ENCODE assay signal across 26 cellular contexts in genomic region chr11:19455731-19456130, GRCh38.
A peak's percentile ranks its signal among the peaks of the same experiment; 100 is the strongest.
DNase-seq lines count a peak whose midpoint lies in the region; ATAC-seq and TF ChIP-seq lines count a peak whose summit lies in the region.
"Had no signal": no experiment of that assay in that cellular context is flagged by ENCODE, and none has a peak within 500 bp of the region (broad histone marks: within the 10 kb centered on the region; RNA-seq: fewer than 3 reads in every experiment).

No MANE protein-coding gene starts in this region.

- TF ChIP-seq POLR2A in sigmoid colon (IDR thresholded peaks at IDR 0.05) (no peak), erythroblast (IDR thresholded peaks at IDR 0.05; ENCODE audit: low read length) (no peak)

- intact Hi-C loops in heart right ventricle (cut with DNase I) = no loop called here
- intact Hi-C loops in sigmoid colon (cut with DNase I) = no loop called here

- H3K36me3 ChIP-seq in heart right ventricle = no peaks in the 10 kb centered on the region
- no peaks in the 10 kb centered on the region for H3K36me3 ChIP-seq in sigmoid colon
- H3K36me3 ChIP-seq: breast epithelium, colonic mucosa, esophagus muscularis mucosa, upper lobe of left lung had no signal

- H3K27me3 ChIP-seq in heart right ventricle = no peaks in the 10 kb centered on the region
- no peaks in the 10 kb centered on the region for H3K27me3 ChIP-seq in sigmoid colon
- H3K27me3 ChIP-seq: breast epithelium, colonic mucosa, upper lobe of left lung had no signal

- DNase-seq in NCI-H2227 treated with DMSO at 0.1 percent for 48 hours (lab: John Stamatoyannopoulos, UW) (peak; percentile 36), choroid plexus epithelial cell (ENCODE audit: low read depth) (peak; percentile 55), heart right ventricle (peak; percentile 32 to 44), sigmoid colon (peak; percentile 69), erythroblast (lab: John Stamatoyannopoulos, UW) (no peak), NCI-H1436 treated with DMSO at 0.1 percent for 48 hours (lab: John Stamatoyannopoulos, UW) (no peak)
- DNase-seq: activated CD4-positive, alpha-beta T cell treated with anti-CD3 and anti-CD28 coated beads, Interleukin-2, amount 10 ng/mL, durations not matched to agents 7 days and 5 days; activated naive CD4-positive, alpha-beta T cell; activated T-cell treated with anti-CD3 and anti-CD28 coated beads, Interleukin-2, amount 50 U/mL, for 48 hours; colonic mucosa; effector memory CD8-positive, alpha-beta T cell; MV-4-11; NCI-H510A treated with DMSO at 0.1 percent for 48 hours; NK-92 treated with Interleukin-12 subunit alpha and Interleukin-12 subunit beta, amount 100 ng/mL, for 24 hours; stimulated activated CD4-positive, alpha-beta T cell treated with anti-CD3 and anti-CD28 coated beads, Interleukin-4, amount 100 ng/mL, for 4 hours; substantia nigra; T1000; upper lobe of left lung had no signal

- TF ChIP-seq EP300 in sigmoid colon (IDR thresholded peaks at IDR 0.05) = no peak

- 64 to 67% methylated on average over 4 of the region's 4 CpGs for WGBS in heart right ventricle, 2 donors
- 51 to 77% methylated on average over 4 of the region's 4 CpGs for WGBS in sigmoid colon, 2 donors

- ATAC-seq in heart right ventricle = peak in 3 of 8 donors; percentile 9 to 68 (median 47)
- no peak for ATAC-seq in HG03521 (IDR thresholded peaks at IDR 0.05; ENCODE audit: unreplicated experiment)
- ATAC-seq: effector memory CD8-positive, alpha-beta T cell; Panc1; sciatic nerve; stimulated activated memory B cell treated with anti-CD40 and anti-IgM and Interleukin-4, amounts not matched to agents 10 μg/mL and 1 μg/mL and 100 μg/mL, for 72 hours had no signal

- TF ChIP-seq CTCF in choroid plexus epithelial cell (conservative IDR thresholded peaks at IDR 0.05; ENCODE audit: low read depth, low read length) (no peak), heart right ventricle (IDR thresholded peaks at IDR 0.05) (no peak), sigmoid colon (IDR thresholded peaks at IDR 0.05) (no peak)

- H3K27ac ChIP-seq in heart right ventricle (no peak overlapping the region), sigmoid colon (no peak overlapping the region)
- H3K27ac ChIP-seq: breast epithelium, C4-2B, colonic mucosa, esophagus muscularis mucosa, HL-60, upper lobe of left lung had no signal

- H3K4me1 ChIP-seq in heart right ventricle (peaks cover 0 to 9% (median 0%) of the 10 kb centered on the region in 9 donors), sigmoid colon (peaks cover 0 to 2% (median 2%) of the 10 kb centered on the region in 4 donors)
- H3K4me1 ChIP-seq: breast epithelium, colonic mucosa, upper lobe of left lung had no signal

- H3K9me3 ChIP-seq in heart right ventricle (no peaks in the 10 kb centered on the region), sigmoid colon (no peaks in the 10 kb centered on the region)
- H3K9me3 ChIP-seq: breast epithelium, colonic mucosa, esophagus muscularis mucosa, upper lobe of left lung had no signal

- H3K4me3 ChIP-seq in choroid plexus epithelial cell (ENCODE audit: low read depth, low read length) (no peak overlapping the region), heart right ventricle (no peak overlapping the region), sigmoid colon (no peak overlapping the region)
- H3K4me3 ChIP-seq: breast epithelium, colonic mucosa, esophagus muscularis mucosa, upper lobe of left lung had no signal

Comparison
In these comparisons a context has a peak if more than half of its experiments do, and no peak if none do; other contexts are left out.
1. DNase-seq: peak in NCI-H2227 treated with DMSO at 0.1 percent for 48 hours (single experiment), choroid plexus epithelial cell (single experiment), heart right ventricle (2 of 2) and sigmoid colon (single experiment); none in erythroblast (0 of 2) and NCI-H1436 treated with DMSO at 0.1 percent for 48 hours (single experiment).